ENCODE assay signal across 8 cellular contexts in the genomic region with DNA sequence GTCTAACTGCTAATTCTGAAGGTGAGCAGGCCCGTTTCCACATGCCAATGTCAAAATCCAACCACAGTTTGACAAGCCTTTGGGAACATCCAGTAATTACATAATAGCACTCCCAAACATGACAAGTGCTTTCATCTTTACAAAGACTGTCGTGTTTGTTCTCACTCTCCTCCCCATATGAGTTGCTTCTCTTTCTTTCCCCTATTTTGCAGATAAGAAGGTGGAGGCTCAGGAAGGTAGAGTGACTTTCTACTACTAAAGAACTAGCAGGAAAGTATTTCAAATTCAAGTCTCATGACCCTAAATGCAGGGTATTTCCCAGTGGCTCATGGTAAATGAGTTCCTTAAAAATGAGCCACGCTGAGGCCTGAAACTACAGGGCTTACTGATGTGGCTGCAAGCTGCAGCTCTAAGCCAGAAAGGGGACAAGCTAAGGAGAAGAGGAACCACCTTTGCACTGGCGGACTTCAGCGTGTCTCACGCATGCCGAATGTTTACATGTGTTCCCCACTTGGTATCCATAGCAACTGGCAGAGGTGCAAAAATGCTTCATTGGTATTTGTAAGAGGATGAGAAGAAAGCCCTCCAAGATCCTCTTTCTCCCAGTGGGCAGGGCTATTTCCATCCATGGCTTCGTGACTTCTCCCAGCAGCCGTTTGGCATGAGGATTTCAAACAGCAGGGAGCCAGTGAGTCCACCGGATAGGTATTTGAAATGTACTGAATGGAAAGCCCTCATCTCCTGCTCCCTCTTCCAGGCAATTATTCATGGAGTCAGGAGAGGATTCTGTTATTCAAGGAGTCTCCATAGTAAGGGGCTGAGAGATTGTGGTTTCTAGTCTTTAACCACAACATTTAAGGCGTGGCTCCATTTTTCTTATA. TPM values are rescaled to one million over a fixed set of nuclear protein-coding genes. Genes with fewer than 3 reads are reported as not detected.
A peak's percentile ranks its signal among the peaks of the same experiment; 100 is the strongest.
DNase-seq lines count a peak whose midpoint lies in the region; ATAC-seq and FAIRE-seq lines count a peak whose summit lies in the region.

No MANE protein-coding gene starts in this region.

- H3K9me3 ChIP-seq in small intestine (ENCODE audit: control insufficient read depth, low read depth): no peaks in the 10 kb centered on the region

- FAIRE-seq in RCC 7860 (lab: Jason Lieb, UNC): peak; percentile 95
- no peak for FAIRE-seq in small intestine (lab: Jason Lieb, UNC)

- ATAC-seq in GM18870 (IDR thresholded peaks at IDR 0.05; ENCODE audit: unreplicated experiment): peak; percentile 60
- ATAC-seq in HG03025 (IDR thresholded peaks at IDR 0.05; ENCODE audit: low FRiP score, unreplicated experiment): peak; percentile 38
- ATAC-seq in left cardiac atrium: peak; percentile 61 to 65

- WGBS in small intestine, 3 donors: 42 to 75% (median 66%) methylated on average over 11 of the region's 11 CpGs

- H3K36me3 ChIP-seq in small intestine (ENCODE audit: control insufficient read depth in 2 of 2, insufficient read depth in 2 of 2, low read length in 2 of 2): no peaks in the 10 kb centered on the region

- H3K4me1 ChIP-seq in small intestine (ENCODE audit: control insufficient read depth in 2 of 2, insufficient read depth in 1 of 2, low read depth in 1 of 2, low read length in 1 of 2): peaks cover 0 to 3% of the 10 kb centered on the region in 2 donors

- no peak overlapping the region for H3K4me3 ChIP-seq in small intestine (ENCODE audit: low read depth in 1 of 2, low read length in 2 of 2)

- DNase-seq in RCC 7860 (ENCODE audit: low spot score): peak; percentile 99
- DNase-seq in activated naive CD4-positive, alpha-beta T cell treated with anti-CD3 and anti-CD28 coated beads, Interleukin-2, amount 50 U/mL, for 16 hours: peak; percentile 66
- peak; percentile 63 for DNase-seq in left cardiac atrium
- peak; percentile 24 for DNase-seq in small intestine
- no peak for DNase-seq in DMS153 treated with DMSO at 0.1 percent for 48 hours (lab: John Stamatoyannopoulos, UW; ENCODE audit: unreplicated experiment)
- no peak for DNase-seq in D341Med (ENCODE audit: low spot score)

- H3K27ac ChIP-seq in small intestine (ENCODE audit: low read depth in 1 of 2, low read length in 1 of 2): peak overlapping the region in 1 of 2 donors; percentile 82

- no peaks in the 10 kb centered on the region for H3K27me3 ChIP-seq in small intestine (ENCODE audit: control insufficient read depth in 2 of 2, insufficient read depth in 2 of 2, low read length in 2 of 2)

- intact Hi-C loops in left cardiac atrium (cut with DNase I): no loop called here

RNA-seq across cellular contexts. Expression of gene CD44, which starts 55.5 kb away (rescaled TPM):
- total RNA-seq in left cardiac atrium: 10 to 100 TPM; 63.6 to 71.2 TPM
- polyA plus RNA-seq in small intestine: 10 to 100 TPM in 2 of 3 donors, 1 to 10 TPM in 1; 5.4 to 89.6 (median 25.9) TPM

Comparison
In these comparisons a context has a peak if more than half of its experiments do, and no peak if none do; other contexts are left out.
1. DNase-seq: peak in RCC 7860 (single experiment), activated naive CD4-positive, alpha-beta T cell treated with anti-CD3 and anti-CD28 coated beads, Interleukin-2, amount 50 U/mL, for 16 hours (single experiment), left cardiac atrium (single experiment) and small intestine (single experiment); none in DMS153 treated with DMSO at 0.1 percent for 48 hours (single experiment) and D341Med (single experiment).
2. Peak in every context shown above with its lines, with median percentiles within 50 percentile points of each other: ATAC-seq.